Comparison of ENCODE assay signal across 1 cellular context in genomic region chr13:77114271-77114670, GRCh38.
TF ChIP-seq lines count a peak whose summit lies in the region.

No MANE protein-coding gene starts in this region.

TF ChIP-seq in GM23338, 12 proteins besides CTCF, POLR2A, EP300 and RAD21 (continued from another document):
- TF ChIP-seq REST (IDR thresholded peaks at IDR 0.05; ENCODE audit: unreplicated experiment) (no peak), CREB1 (CRISPR knock-in tag; IDR thresholded peaks at IDR 0.05; ENCODE audit: low read depth) (no peak), EZH2 (IDR thresholded peaks at IDR 0.05; ENCODE audit: low read depth, unreplicated experiment) (no peak)
